Comparison of ENCODE assay signal across 21 cellular contexts in the genomic region with DNA sequence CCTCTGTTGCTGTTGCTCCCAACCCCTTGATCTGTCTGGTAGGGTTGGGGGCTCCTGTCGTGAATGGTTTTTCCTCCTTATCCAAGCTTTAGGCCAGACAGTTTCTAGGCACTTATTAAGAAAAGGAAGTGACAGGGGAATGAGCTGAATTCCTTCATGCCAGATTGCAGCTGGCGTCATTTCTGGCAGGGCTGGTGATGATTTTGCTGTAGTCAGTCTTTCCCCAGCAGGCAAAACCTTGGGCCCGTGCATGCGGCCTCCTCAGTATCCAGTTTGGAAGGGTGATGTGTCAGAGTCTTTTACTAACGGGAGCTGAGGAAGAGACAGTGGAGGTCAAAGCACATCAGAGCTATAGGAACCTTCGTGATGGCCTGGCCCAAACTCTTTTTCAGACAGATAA. TPM values are rescaled to one million over a fixed set of nuclear protein-coding genes. Genes with fewer than 3 reads are reported as not detected.
DNase-seq lines count a peak whose midpoint lies in the region; ATAC-seq, FAIRE-seq and TF ChIP-seq lines count a peak whose summit lies in the region.
"Had no signal": no experiment of that assay in that cellular context is flagged by ENCODE, and none has a peak within 500 bp of the region (broad histone marks: within the 10 kb centered on the region; RNA-seq: fewer than 3 reads in every experiment).

No MANE protein-coding gene starts in this region.

- H3K27me3 ChIP-seq in SK-N-SH (ENCODE audit: insufficient read depth): no peaks in the 10 kb centered on the region
- H3K27me3 ChIP-seq in keratinocyte (ENCODE audit: control insufficient read depth, extremely low read depth, insufficient read depth, low read length): no peaks in the 10 kb centered on the region
- no peaks in the 10 kb centered on the region for H3K27me3 ChIP-seq in aorta (ENCODE audit: control insufficient read depth in 1 of 2, insufficient read depth in 2 of 2, low read length in 1 of 2)
- H3K27me3 ChIP-seq: left lung, upper lobe of left lung had no signal

- no peak overlapping the region for H3K4me3 ChIP-seq in SK-N-SH (ENCODE audit: low read depth in 2 of 2, low read length in 1 of 2)
- no peak overlapping the region for H3K4me3 ChIP-seq in keratinocyte (ENCODE audit: control insufficient read depth in 2 of 3, extremely low read depth in 1 of 3, insufficient read depth in 2 of 3, low read depth in 1 of 3, low read length in 3 of 3)
- no peak overlapping the region for H3K4me3 ChIP-seq in aorta (ENCODE audit: low read length in 2 of 2)
- H3K4me3 ChIP-seq: left lung, upper lobe of left lung had no signal

- CTCF ChIA-PET in SK-N-SH (lab: Yijun Ruan, JAX): interaction anchor here (2.0 to 2.1 kb wide), 2 partner anchors 59 to 77 kb away, joined by 8 to 10 read pairs; partner anchors contain the start of gene COL27A1

- H3K4me2 ChIP-seq in SK-N-SH (no peak overlapping the region), keratinocyte (ENCODE audit: control insufficient read depth, extremely low read depth, insufficient read depth, low read depth, low read length) (peak overlapping the region; percentile 31)
- H3K4me2 ChIP-seq: KMS-11 had no signal

- H3K9me1 ChIP-seq in keratinocyte (ENCODE audit: control insufficient read depth, extremely low read depth, insufficient read depth, low read length): no peaks in the 10 kb centered on the region

- no peaks in the 10 kb centered on the region for H3F3A ChIP-seq in SK-N-SH (replicated peaks; ENCODE audit: insufficient read depth)

- no peaks in the 10 kb centered on the region for H3K79me2 ChIP-seq in SK-N-SH (ENCODE audit: insufficient read depth)
- H3K79me2 ChIP-seq in keratinocyte (ENCODE audit: control insufficient read depth, insufficient read depth, low read length): no peaks in the 10 kb centered on the region

- ATAC-seq in SK-N-SH treated with all-trans-retinoic acid at 6 μM for 48 hours (peak; percentile 23; the same call in 1 of the 3 replicates), aorta (ENCODE audit: low FRiP score) (peak; percentile 46)
- no peak for ATAC-seq in stimulated activated effector memory CD8-positive, alpha-beta T cell treated with anti-CD3 and anti-CD28 coated beads, Interleukin-12 subunit alpha, Interleukin-12 subunit beta, amount 100 ng/mL, for 72 hours
- ATAC-seq: left lung; stimulated activated naive B cell treated with anti-CD40 and anti-IgM and Interleukin-4, amounts not matched to agents 10 μg/mL and 1 μg/mL and 100 μg/mL, for 72 hours had no signal

- no peak for FAIRE-seq in keratinocyte (lab: Jason Lieb, UNC)

- peaks cover 6 to 14% of the 10 kb centered on the region in 2 experiments; a peak in 3 of 4 replicates for H3K4me1 ChIP-seq in SK-N-SH (ENCODE audit: control insufficient read depth in 1 of 2, insufficient read depth in 2 of 2, low read depth in 1 of 2, low read length in 1 of 2)
- H3K4me1 ChIP-seq in keratinocyte (ENCODE audit: control insufficient read depth, extremely low read depth, insufficient read depth, low read length): peaks cover 17% of the 10 kb centered on the region
- H3K4me1 ChIP-seq in aorta (ENCODE audit: control insufficient read depth in 1 of 2, insufficient read depth in 2 of 2, low read length in 2 of 2): peaks cover 7 to 13% of the 10 kb centered on the region in 2 donors
- H3K4me1 ChIP-seq: left lung had no signal

- H3K36me3 ChIP-seq in SK-N-SH (replicated peaks in 1 of 2; ENCODE audit: control insufficient read depth in 1 of 2, insufficient read depth in 2 of 2, low read length in 1 of 2) (peaks cover 0 to 5% of the 10 kb centered on the region in 2 experiments), keratinocyte (ENCODE audit: control insufficient read depth in 2 of 2, extremely low read depth in 1 of 2, insufficient read depth in 2 of 2, low read length in 2 of 2) (peaks cover 12 to 15% of the 10 kb centered on the region in 2 experiments), aorta (ENCODE audit: control insufficient read depth in 1 of 2, insufficient read depth in 2 of 2, low read length in 1 of 2) (no peaks in the 10 kb centered on the region)
- H3K36me3 ChIP-seq: upper lobe of left lung had no signal

- no peaks in the 10 kb centered on the region for H3K4me1 Mint-ChIP-seq in stimulated activated effector memory CD8-positive, alpha-beta T cell treated with anti-CD3 and anti-CD28 coated beads, Interleukin-12 subunit alpha, Interleukin-12 subunit beta, amount 100 ng/mL, for 72 hours
- H3K4me1 Mint-ChIP-seq: activated B cell treated with CpG ODN at 0.5 μM for 24 hours; CD8-positive, alpha-beta memory T cell; stimulated activated naive B cell treated with anti-CD40 and anti-IgM and Interleukin-4, amounts not matched to agents 10 μg/mL and 1 μg/mL and 100 μg/mL, for 72 hours had no signal

- no peaks in the 10 kb centered on the region for H3K9me3 Mint-ChIP-seq in stimulated activated effector memory CD8-positive, alpha-beta T cell treated with anti-CD3 and anti-CD28 coated beads, Interleukin-12 subunit alpha, Interleukin-12 subunit beta, amount 100 ng/mL, for 72 hours
- H3K9me3 Mint-ChIP-seq: activated B cell treated with CpG ODN at 0.5 μM for 24 hours; activated T-helper 2 cell treated with anti-CD3 and anti-CD28 coated beads, Interferon-gamma antibody, Interleukin-2, Interleukin-4, amounts not matched to agents 10 μg/mL and 5 μg/mL and 100 μg/mL, durations not matched to agents 14 hours and 24 hours and 36 hours; CD8-positive, alpha-beta memory T cell; stimulated activated naive B cell treated with anti-CD40 and anti-IgM and Interleukin-4, amounts not matched to agents 10 μg/mL and 1 μg/mL and 100 μg/mL, for 72 hours; T-helper 1 cell treated with Interleukin-12 subunit alpha and Interleukin-12 subunit beta and Interleukin-4 antibody, amounts not matched to agents 30 μg/mL and 1 μg/mL, for 36 hours had no signal

- H3K36me3 Mint-ChIP-seq in stimulated activated effector memory CD8-positive, alpha-beta T cell treated with anti-CD3 and anti-CD28 coated beads, Interleukin-12 subunit alpha, Interleukin-12 subunit beta, amount 100 ng/mL, for 72 hours: no peaks in the 10 kb centered on the region
- H3K36me3 Mint-ChIP-seq: CD8-positive, alpha-beta memory T cell; stimulated activated naive B cell treated with anti-CD40 and anti-IgM and Interleukin-4, amounts not matched to agents 10 μg/mL and 1 μg/mL and 100 μg/mL, for 72 hours had no signal

- no peak for TF ChIP-seq RAD21 in SK-N-SH (IDR thresholded peaks at IDR 0.05; ENCODE audit: low read length)

- no peak for TF ChIP-seq CTCF in SK-N-SH (IDR thresholded peaks at IDR 0.05)
- TF ChIP-seq CTCF in keratinocyte (optimal IDR thresholded peaks at IDR 0.05 in 1 of 3, IDR thresholded peaks at IDR 0.05 in 1 of 3, conservative IDR thresholded peaks at IDR 0.05 in 1 of 3; ENCODE audit: extremely low read depth in 1 of 3, insufficient read depth in 2 of 3, low read length in 3 of 3): no peak

- WGBS in SK-N-SH (ENCODE audit: low lambda C conversion rate): 82% methylated on average over 6 of the region's 6 CpGs
- 8 to 9% methylated on average over 6 of the region's 6 CpGs for WGBS in aorta, 2 donors

- no peak overlapping the region for H3K4me3 Mint-ChIP-seq in stimulated activated effector memory CD8-positive, alpha-beta T cell treated with anti-CD3 and anti-CD28 coated beads, Interleukin-12 subunit alpha, Interleukin-12 subunit beta, amount 100 ng/mL, for 72 hours
- H3K4me3 Mint-ChIP-seq: activated B cell treated with CpG ODN at 0.5 μM for 24 hours; CD8-positive, alpha-beta memory T cell; stimulated activated naive B cell treated with anti-CD40 and anti-IgM and Interleukin-4, amounts not matched to agents 10 μg/mL and 1 μg/mL and 100 μg/mL, for 72 hours; T-helper 1 cell treated with Interleukin-12 subunit alpha and Interleukin-12 subunit beta and Interleukin-4 antibody, amounts not matched to agents 30 μg/mL and 1 μg/mL, for 36 hours had no signal

- H2AFZ ChIP-seq in SK-N-SH (ENCODE audit: low read depth) (no peak overlapping the region), keratinocyte (ENCODE audit: control insufficient read depth, low read length) (no peak overlapping the region)

- no peaks in the 10 kb centered on the region for H3K9me2 ChIP-seq in SK-N-SH

- H3K9me3 ChIP-seq in SK-N-SH (no peaks in the 10 kb centered on the region), keratinocyte (ENCODE audit: control insufficient read depth, low read depth, low read length) (no peaks in the 10 kb centered on the region), aorta (ENCODE audit: control insufficient read depth, low read length) (no peaks in the 10 kb centered on the region)
- H3K9me3 ChIP-seq: left lung, upper lobe of left lung had no signal

- dilution Hi-C loops in keratinocyte (cut with MboI; ENCODE audit: extremely low pct_ligation_motif_present, low sequenced_read_pairs): no loop called here

- H3K27ac ChIP-seq in SK-N-SH (ENCODE audit: low read depth in 2 of 2, low read length in 1 of 2) (no peak overlapping the region), keratinocyte (ENCODE audit: control insufficient read depth, insufficient read depth, low read length) (no peak overlapping the region), aorta (ENCODE audit: low read depth in 1 of 2, low read length in 2 of 2) (peak overlapping the region; percentile 78 to 90)
- H3K27ac ChIP-seq: 22Rv1, KMS-11, left lung, upper lobe of left lung had no signal

- no peak for TF ChIP-seq EP300 in SK-N-SH (IDR thresholded peaks at IDR 0.05; ENCODE audit: borderline replicate concordance in 1 of 2, low read depth in 1 of 2, low read length in 1 of 2)

- intact Hi-C loops in aorta (cut with DNase I): loop anchor here in 1 of 2 donors (5.0 kb wide), 1 partner anchor 37 kb away; no protein-coding TSS in a partner anchor

- H4K20me1 ChIP-seq in SK-N-SH (ENCODE audit: insufficient read depth): no peaks in the 10 kb centered on the region
- no peaks in the 10 kb centered on the region for H4K20me1 ChIP-seq in keratinocyte (ENCODE audit: control insufficient read depth, extremely low read depth, insufficient read depth, low read length)

- H3K27ac Mint-ChIP-seq in stimulated activated effector memory CD8-positive, alpha-beta T cell treated with anti-CD3 and anti-CD28 coated beads, Interleukin-12 subunit alpha, Interleukin-12 subunit beta, amount 100 ng/mL, for 72 hours: no peak overlapping the region
- H3K27ac Mint-ChIP-seq: activated B cell treated with CpG ODN at 0.5 μM for 24 hours; activated T-helper 2 cell treated with anti-CD3 and anti-CD28 coated beads, Interferon-gamma antibody, Interleukin-2, Interleukin-4, amounts not matched to agents 10 μg/mL and 5 μg/mL and 100 μg/mL, durations not matched to agents 14 hours and 24 hours and 36 hours; CD8-positive, alpha-beta memory T cell; stimulated activated naive B cell treated with anti-CD40 and anti-IgM and Interleukin-4, amounts not matched to agents 10 μg/mL and 1 μg/mL and 100 μg/mL, for 72 hours; T-helper 1 cell treated with Interleukin-12 subunit alpha and Interleukin-12 subunit beta and Interleukin-4 antibody, amounts not matched to agents 30 μg/mL and 1 μg/mL, for 36 hours had no signal

- POLR2A ChIA-PET in SK-N-SH (lab: Yijun Ruan, JAX): no interaction called here

- DNase-seq in SK-N-SH (no peak), dermis blood vessel endothelial cell (peak; percentile 68), keratinocyte (ENCODE audit: low read depth, low spot score) (no peak), aorta (peak; percentile 89 to 92), RKO (ENCODE audit: low spot score) (no peak), NCI-H2227 treated with DMSO at 0.1 percent for 48 hours (lab: John Stamatoyannopoulos, UW) (no peak)
- DNase-seq in stimulated activated effector memory CD8-positive, alpha-beta T cell treated with anti-CD3 and anti-CD28 coated beads, Interleukin-12 subunit alpha, Interleukin-12 subunit beta, amount 100 ng/mL, for 72 hours (ENCODE audit: low spot score in 2 of 2): no peak
- DNase-seq: activated B cell treated with CpG ODN at 0.5 μM for 24 hours; CD8-positive, alpha-beta memory T cell; DND-41; NCI-H1417 treated with DMSO at 0.1 percent for 48 hours; NCI-H345; stimulated activated CD4-positive, alpha-beta T cell treated with anti-CD3 and anti-CD28 coated beads, Interleukin-12 subunit alpha, Interleukin-12 subunit beta, amount 100 ng/mL, for 4 hours; stimulated activated naive B cell treated with anti-CD40 and anti-IgM and Interleukin-4, amounts not matched to agents 10 μg/mL and 1 μg/mL and 100 μg/mL, for 72 hours; upper lobe of left lung had no signal

- H3K9ac ChIP-seq in SK-N-SH: no peak overlapping the region
- H3K9ac ChIP-seq in keratinocyte (ENCODE audit: control insufficient read depth, extremely low read depth, insufficient read depth, low read length): no peak overlapping the region
- H3K9ac ChIP-seq: KMS-11 had no signal

RNA-seq across cellular contexts. Expression of gene COL27A1, which starts 58.8 kb away (rescaled TPM):
- polyA plus RNA-seq in SK-N-SH (2012; rRNA removed) (6.8 and 8.7 TPM in 2 replicates), keratinocyte (10.1 to 24.1 TPM (median 14.0 TPM) in 3 replicates), aorta (10 to 100 TPM in 1 of 2 donors, 1 to 10 TPM in 1; 1.9 to 59.4 TPM)
- 2.6 and 3.0 TPM in 2 replicates for polyA plus RNA-seq in SK-N-SH (2012; cell fraction: cytosol; rRNA removed)
- 55.3 and 131 TPM in 2 replicates for polyA plus RNA-seq in SK-N-SH (2012; cell fraction: nucleus; rRNA removed)
- total RNA-seq in dermis blood vessel endothelial cell (3.3 and 6.0 TPM in 2 replicates), aorta (10 to 100 TPM; 36.9 to 54.3 TPM)
- polyA plus RNA-seq in keratinocyte (2011; ENCODE audit: low read depth): 4.0 TPM
- 3.2 and 6.3 TPM in 2 replicates for polyA plus RNA-seq in keratinocyte (2011; cell fraction: cytosol; rRNA removed)
- polyA plus RNA-seq in keratinocyte (2011; cell fraction: nucleus; rRNA removed): 74.7 and 104 TPM in 2 replicates
- polyA plus RNA-seq in keratinocyte (2012; ENCODE audit: low replicate concordance): 7.7 and 9.2 TPM in 2 replicates
- polyA minus RNA-seq in keratinocyte: 21.0 to 31.0 TPM (median 23.4 TPM) in 3 replicates
- polyA minus RNA-seq in keratinocyte (2011; cell fraction: cytosol; rRNA and poly(A)+ RNA removed): 6.7 TPM
- polyA minus RNA-seq in keratinocyte (2011; cell fraction: nucleus; rRNA and poly(A)+ RNA removed): 37.9 and 45.1 TPM in 2 replicates
- polyA plus RNA-seq: CD8-positive, alpha-beta memory T cell had no signal

Comparison
In these comparisons a context has a peak if more than half of its experiments do, and no peak if none do; other contexts are left out.
1. DNase-seq: peak in dermis blood vessel endothelial cell (single experiment) and aorta (2 of 2); none in SK-N-SH (single experiment), keratinocyte (single experiment), RKO (single experiment), NCI-H2227 treated with DMSO at 0.1 percent for 48 hours (single experiment) and stimulated activated effector memory CD8-positive, alpha-beta T cell treated with anti-CD3 and anti-CD28 coated beads, Interleukin-12 subunit alpha, Interleukin-12 subunit beta, amount 100 ng/mL, for 72 hours (0 of 2).
2. H3K27ac ChIP-seq: peak in aorta (2 of 2); none in SK-N-SH (0 of 2) and keratinocyte (single experiment).